1 cellular context compared by ENCODE assay signal in the genomic region with DNA sequence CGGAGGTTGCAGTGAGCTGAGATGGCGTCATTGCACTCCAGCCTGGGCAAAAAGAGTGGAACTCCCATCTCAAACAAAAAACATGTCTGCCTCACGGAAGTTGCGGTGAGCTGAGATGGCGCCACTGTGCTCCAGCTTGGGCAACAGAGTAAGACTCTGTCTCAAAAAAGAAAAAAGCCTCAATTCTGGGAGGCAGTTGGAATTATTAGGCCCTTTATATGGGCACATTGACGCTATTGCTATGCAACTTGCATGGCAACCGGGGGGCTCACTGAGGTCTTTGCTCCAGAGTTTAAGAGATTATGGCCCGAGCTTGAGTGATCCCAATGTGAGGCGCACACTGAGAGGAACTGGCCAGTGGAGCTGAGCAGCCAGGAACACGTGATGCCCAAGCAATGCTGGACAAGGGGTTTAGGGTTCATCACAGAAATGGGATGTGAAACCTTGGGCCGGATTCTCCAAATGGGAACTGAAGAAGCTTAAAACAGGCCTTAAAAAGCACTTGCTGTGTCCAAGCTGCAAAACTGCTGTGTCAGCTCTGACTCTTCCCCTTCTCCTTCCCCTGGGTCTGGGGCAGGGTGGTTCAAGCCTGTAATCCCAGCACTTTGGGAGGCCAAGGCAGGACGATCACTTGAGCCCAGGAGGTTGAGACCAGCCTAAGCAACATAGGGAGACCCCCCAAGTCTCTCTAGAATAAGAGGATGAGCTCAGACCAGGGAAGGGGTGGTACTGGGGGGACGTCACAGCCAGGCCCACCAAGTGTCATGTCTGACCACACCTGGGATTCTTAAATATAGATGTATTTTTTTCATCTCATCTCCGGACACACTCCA.
TF ChIP-seq lines count a peak whose summit lies in the region.

No MANE protein-coding gene starts in this region.

TF ChIP-seq in K562, 482 proteins besides CTCF, POLR2A, EP300 and RAD21 (continued from another document and continues in another):
- TF ChIP-seq PRMT5 (CRISPR knock-in tag; IDR thresholded peaks at IDR 0.05) = no peak
- TF ChIP-seq NCOA1 (IDR thresholded peaks at IDR 0.05; ENCODE audit: low read depth) = no peak
- TF ChIP-seq, protein P1, sequence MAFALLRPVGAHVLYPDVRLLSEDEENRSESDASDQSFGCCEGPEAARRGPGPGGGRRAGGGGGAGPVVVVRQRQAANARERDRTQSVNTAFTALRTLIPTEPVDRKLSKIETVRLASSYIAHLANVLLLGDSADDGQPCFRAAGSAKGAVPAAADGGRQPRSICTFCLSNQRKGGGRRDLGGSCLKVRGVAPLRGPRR (CRISPR knock-in tag; IDR thresholded peaks at IDR 0.05) = no peak
- TF ChIP-seq JUN (IDR thresholded peaks at IDR 0.05; ENCODE audit: borderline replicate concordance, low read depth, low read length) = no peak
- no peak for TF ChIP-seq JUN (CRISPR knock-in tag; IDR thresholded peaks at IDR 0.05; ENCODE audit: borderline replicate concordance)
- peak; percentile 42 for TF ChIP-seq TAF1 (IDR thresholded peaks at IDR 0.05; ENCODE audit: control insufficient read depth, extremely low read depth, insufficient read depth, low read length, severe bottlenecking)
- no peak for TF ChIP-seq SAFB (IDR thresholded peaks at IDR 0.05; ENCODE audit: borderline replicate concordance, low read depth, low read length)
- TF ChIP-seq ETV5 (CRISPR knock-in tag; IDR thresholded peaks at IDR 0.05; ENCODE audit: low read depth) = peak; percentile 51
- no peak for TF ChIP-seq ZNF668 (CRISPR knock-in tag; IDR thresholded peaks at IDR 0.05)
- no peak for TF ChIP-seq TCF7 (IDR thresholded peaks at IDR 0.05; ENCODE audit: borderline replicate concordance)
- no peak for TF ChIP-seq E2F3 (CRISPR knock-in tag; IDR thresholded peaks at IDR 0.05)
- TF ChIP-seq, protein P2, sequence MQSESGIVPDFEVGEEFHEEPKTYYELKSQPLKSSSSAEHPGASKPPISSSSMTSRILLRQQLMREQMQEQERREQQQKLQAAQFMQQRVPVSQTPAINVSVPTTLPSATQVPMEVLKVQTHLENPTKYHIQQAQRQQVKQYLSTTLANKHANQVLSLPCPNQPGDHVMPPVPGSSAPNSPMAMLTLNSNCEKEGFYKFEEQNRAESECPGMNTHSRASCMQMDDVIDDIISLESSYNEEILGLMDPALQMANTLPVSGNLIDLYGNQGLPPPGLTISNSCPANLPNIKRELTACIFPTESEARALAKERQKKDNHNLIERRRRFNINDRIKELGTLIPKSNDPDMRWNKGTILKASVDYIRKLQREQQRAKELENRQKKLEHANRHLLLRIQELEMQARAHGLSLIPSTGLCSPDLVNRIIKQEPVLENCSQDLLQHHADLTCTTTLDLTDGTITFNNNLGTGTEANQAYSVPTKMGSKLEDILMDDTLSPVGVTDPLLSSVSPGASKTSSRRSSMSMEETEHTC (IDR thresholded peaks at IDR 0.05) = peak; percentile 59; the same call in 1 of the 2 replicates
- no peak for TF ChIP-seq TAF7 (tag; IDR thresholded peaks at IDR 0.05)
- peak; percentile 54 for TF ChIP-seq GABPA (tag; conservative IDR thresholded peaks at IDR 0.05; ENCODE audit: low read depth)
- TF ChIP-seq, protein P3, sequence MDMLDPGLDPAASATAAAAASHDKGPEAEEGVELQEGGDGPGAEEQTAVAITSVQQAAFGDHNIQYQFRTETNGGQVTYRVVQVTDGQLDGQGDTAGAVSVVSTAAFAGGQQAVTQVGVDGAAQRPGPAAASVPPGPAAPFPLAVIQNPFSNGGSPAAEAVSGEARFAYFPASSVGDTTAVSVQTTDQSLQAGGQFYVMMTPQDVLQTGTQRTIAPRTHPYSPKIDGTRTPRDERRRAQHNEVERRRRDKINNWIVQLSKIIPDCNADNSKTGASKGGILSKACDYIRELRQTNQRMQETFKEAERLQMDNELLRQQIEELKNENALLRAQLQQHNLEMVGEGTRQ (CRISPR knock-in tag; IDR thresholded peaks at IDR 0.05) = peak; percentile 81
- TF ChIP-seq ARHGAP35 (IDR thresholded peaks at IDR 0.05; ENCODE audit: partially characterized antibody) = no peak
- no peak for TF ChIP-seq SLC30A9 (CRISPR knock-in tag; IDR thresholded peaks at IDR 0.05)
- 0 out of 2 replicates have a peak, but pooled peaks have one; percentile 24 for TF ChIP-seq ZNF586 (CRISPR knock-in tag; conservative IDR thresholded peaks at IDR 0.05)
- TF ChIP-seq, protein P4, sequence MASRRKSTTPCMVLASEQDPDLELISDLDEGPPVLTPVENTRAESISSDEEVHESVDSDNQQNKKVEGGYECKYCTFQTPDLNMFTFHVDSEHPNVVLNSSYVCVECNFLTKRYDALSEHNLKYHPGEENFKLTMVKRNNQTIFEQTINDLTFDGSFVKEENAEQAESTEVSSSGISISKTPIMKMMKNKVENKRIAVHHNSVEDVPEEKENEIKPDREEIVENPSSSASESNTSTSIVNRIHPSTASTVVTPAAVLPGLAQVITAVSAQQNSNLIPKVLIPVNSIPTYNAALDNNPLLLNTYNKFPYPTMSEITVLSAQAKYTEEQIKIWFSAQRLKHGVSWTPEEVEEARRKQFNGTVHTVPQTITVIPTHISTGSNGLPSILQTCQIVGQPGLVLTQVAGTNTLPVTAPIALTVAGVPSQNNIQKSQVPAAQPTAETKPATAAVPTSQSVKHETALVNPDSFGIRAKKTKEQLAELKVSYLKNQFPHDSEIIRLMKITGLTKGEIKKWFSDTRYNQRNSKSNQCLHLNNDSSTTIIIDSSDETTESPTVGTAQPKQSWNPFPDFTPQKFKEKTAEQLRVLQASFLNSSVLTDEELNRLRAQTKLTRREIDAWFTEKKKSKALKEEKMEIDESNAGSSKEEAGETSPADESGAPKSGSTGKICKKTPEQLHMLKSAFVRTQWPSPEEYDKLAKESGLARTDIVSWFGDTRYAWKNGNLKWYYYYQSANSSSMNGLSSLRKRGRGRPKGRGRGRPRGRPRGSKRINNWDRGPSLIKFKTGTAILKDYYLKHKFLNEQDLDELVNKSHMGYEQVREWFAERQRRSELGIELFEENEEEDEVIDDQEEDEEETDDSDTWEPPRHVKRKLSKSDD (conservative IDR thresholded peaks at IDR 0.05; ENCODE audit: low read length) = no peak
- peak; percentile 50 for TF ChIP-seq ETV1 (tag; conservative IDR thresholded peaks at IDR 0.05; ENCODE audit: low read depth)
- no peak for TF ChIP-seq ZNF785 (CRISPR knock-in tag; IDR thresholded peaks at IDR 0.05)
- peak; percentile 5; the same call in 1 of the 2 replicates for TF ChIP-seq ZNF696 (CRISPR knock-in tag; conservative IDR thresholded peaks at IDR 0.05)
- 0 out of 2 replicates have a peak, but pooled peaks have one; percentile 5 for TF ChIP-seq CTBP1 (IDR thresholded peaks at IDR 0.05; ENCODE audit: borderline replicate concordance)
- TF ChIP-seq, protein P5, sequence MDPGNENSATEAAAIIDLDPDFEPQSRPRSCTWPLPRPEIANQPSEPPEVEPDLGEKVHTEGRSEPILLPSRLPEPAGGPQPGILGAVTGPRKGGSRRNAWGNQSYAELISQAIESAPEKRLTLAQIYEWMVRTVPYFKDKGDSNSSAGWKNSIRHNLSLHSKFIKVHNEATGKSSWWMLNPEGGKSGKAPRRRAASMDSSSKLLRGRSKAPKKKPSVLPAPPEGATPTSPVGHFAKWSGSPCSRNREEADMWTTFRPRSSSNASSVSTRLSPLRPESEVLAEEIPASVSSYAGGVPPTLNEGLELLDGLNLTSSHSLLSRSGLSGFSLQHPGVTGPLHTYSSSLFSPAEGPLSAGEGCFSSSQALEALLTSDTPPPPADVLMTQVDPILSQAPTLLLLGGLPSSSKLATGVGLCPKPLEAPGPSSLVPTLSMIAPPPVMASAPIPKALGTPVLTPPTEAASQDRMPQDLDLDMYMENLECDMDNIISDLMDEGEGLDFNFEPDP (CRISPR knock-in tag; IDR thresholded peaks at IDR 0.05) = peak; percentile 82
- no peak for TF ChIP-seq ZFP36 (IDR thresholded peaks at IDR 0.05; ENCODE audit: low read depth, low read length, partially characterized antibody)
- no peak for TF ChIP-seq ETV6 (IDR thresholded peaks at IDR 0.05; ENCODE audit: borderline replicate concordance in 1 of 2, low read depth in 2 of 2, low read length in 1 of 2)
- TF ChIP-seq ETV6 (CRISPR knock-in tag; IDR thresholded peaks at IDR 0.05; ENCODE audit: borderline replicate concordance) = no peak
- TF ChIP-seq NFATC3 (IDR thresholded peaks at IDR 0.05) = peak; percentile 51; the same call in 1 of the 2 replicates
- TF ChIP-seq ZNF644 (tag; IDR thresholded peaks at IDR 0.05; ENCODE audit: low read depth) = no peak
- TF ChIP-seq L3MBTL2 (IDR thresholded peaks at IDR 0.05) = peak; percentile 56; the same call in 1 of the 2 replicates
- TF ChIP-seq, protein P6, sequence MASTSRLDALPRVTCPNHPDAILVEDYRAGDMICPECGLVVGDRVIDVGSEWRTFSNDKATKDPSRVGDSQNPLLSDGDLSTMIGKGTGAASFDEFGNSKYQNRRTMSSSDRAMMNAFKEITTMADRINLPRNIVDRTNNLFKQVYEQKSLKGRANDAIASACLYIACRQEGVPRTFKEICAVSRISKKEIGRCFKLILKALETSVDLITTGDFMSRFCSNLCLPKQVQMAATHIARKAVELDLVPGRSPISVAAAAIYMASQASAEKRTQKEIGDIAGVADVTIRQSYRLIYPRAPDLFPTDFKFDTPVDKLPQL (IDR thresholded peaks at IDR 0.05; ENCODE audit: extremely low read depth, insufficient read length) = no peak
- no peak for TF ChIP-seq SIX5 (IDR thresholded peaks at IDR 0.05; ENCODE audit: borderline replicate concordance in 1 of 2, insufficient read depth in 1 of 2, low read depth in 1 of 2, low read length in 2 of 2)
- no peak for TF ChIP-seq NEUROD1 (IDR thresholded peaks at IDR 0.05; ENCODE audit: borderline replicate concordance, low read depth, low read length, partially characterized antibody)
- TF ChIP-seq, protein P7, sequence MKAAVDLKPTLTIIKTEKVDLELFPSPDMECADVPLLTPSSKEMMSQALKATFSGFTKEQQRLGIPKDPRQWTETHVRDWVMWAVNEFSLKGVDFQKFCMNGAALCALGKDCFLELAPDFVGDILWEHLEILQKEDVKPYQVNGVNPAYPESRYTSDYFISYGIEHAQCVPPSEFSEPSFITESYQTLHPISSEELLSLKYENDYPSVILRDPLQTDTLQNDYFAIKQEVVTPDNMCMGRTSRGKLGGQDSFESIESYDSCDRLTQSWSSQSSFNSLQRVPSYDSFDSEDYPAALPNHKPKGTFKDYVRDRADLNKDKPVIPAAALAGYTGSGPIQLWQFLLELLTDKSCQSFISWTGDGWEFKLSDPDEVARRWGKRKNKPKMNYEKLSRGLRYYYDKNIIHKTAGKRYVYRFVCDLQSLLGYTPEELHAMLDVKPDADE (conservative IDR thresholded peaks at IDR 0.05; ENCODE audit: control insufficient read depth, low read depth, low read length) = no peak; the same call in 1 of the 2 replicates
- TF ChIP-seq SPI1 (IDR thresholded peaks at IDR 0.05; ENCODE audit: borderline replicate concordance, low read depth, low read length) = peak; percentile 56; the same call in 1 of the 2 replicates
- no peak for TF ChIP-seq RBM14 (IDR thresholded peaks at IDR 0.05; ENCODE audit: borderline replicate concordance, insufficient read depth, low read depth, low read length)
- TF ChIP-seq, protein P8, sequence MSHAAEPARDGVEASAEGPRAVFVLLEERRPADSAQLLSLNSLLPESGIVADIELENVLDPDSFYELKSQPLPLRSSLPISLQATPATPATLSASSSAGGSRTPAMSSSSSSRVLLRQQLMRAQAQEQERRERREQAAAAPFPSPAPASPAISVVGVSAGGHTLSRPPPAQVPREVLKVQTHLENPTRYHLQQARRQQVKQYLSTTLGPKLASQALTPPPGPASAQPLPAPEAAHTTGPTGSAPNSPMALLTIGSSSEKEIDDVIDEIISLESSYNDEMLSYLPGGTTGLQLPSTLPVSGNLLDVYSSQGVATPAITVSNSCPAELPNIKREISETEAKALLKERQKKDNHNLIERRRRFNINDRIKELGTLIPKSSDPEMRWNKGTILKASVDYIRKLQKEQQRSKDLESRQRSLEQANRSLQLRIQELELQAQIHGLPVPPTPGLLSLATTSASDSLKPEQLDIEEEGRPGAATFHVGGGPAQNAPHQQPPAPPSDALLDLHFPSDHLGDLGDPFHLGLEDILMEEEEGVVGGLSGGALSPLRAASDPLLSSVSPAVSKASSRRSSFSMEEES (CRISPR knock-in tag; IDR thresholded peaks at IDR 0.05) = peak; percentile 58
- TF ChIP-seq TCFL5 (CRISPR knock-in tag; conservative IDR thresholded peaks at IDR 0.05) = no peak
- TF ChIP-seq ATF1 (CRISPR knock-in tag; IDR thresholded peaks at IDR 0.05) = no peak
- TF ChIP-seq ATF1 (tag; IDR thresholded peaks at IDR 0.05) = peak; percentile 50
- TF ChIP-seq, protein P9, sequence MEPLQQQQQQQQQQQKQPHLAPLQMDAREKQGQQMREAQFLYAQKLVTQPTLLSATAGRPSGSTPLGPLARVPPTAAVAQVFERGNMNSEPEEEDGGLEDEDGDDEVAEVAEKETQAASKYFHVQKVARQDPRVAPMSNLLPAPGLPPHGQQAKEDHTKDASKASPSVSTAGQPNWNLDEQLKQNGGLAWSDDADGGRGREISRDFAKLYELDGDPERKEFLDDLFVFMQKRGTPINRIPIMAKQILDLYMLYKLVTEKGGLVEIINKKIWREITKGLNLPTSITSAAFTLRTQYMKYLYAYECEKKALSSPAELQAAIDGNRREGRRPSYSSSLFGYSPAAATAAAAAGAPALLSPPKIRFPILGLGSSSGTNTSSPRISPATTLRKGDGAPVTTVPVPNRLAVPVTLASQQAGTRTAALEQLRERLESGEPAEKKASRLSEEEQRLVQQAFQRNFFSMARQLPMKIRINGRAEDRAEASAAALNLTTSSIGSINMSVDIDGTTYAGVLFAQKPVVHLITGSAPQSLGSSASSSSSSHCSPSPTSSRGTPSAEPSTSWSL (CRISPR knock-in tag; IDR thresholded peaks at IDR 0.05; ENCODE audit: borderline replicate concordance) = no peak
- no peak for TF ChIP-seq CREBBP (IDR thresholded peaks at IDR 0.05; ENCODE audit: low read depth, low read length)
- TF ChIP-seq RNF2 (IDR thresholded peaks at IDR 0.05) = no peak; the same call in 1 of the 2 replicates
- no peak for TF ChIP-seq NR2C2 (CRISPR knock-in tag; IDR thresholded peaks at IDR 0.05)
- TF ChIP-seq NR2C2 (tag; IDR thresholded peaks at IDR 0.05) = no peak
- peak; percentile 4 for TF ChIP-seq ZNF174 (CRISPR knock-in tag; IDR thresholded peaks at IDR 0.05)
- TF ChIP-seq ZNF445 (CRISPR knock-in tag; IDR thresholded peaks at IDR 0.05; ENCODE audit: low read depth) = peak; percentile 81
- TF ChIP-seq, protein P10, sequence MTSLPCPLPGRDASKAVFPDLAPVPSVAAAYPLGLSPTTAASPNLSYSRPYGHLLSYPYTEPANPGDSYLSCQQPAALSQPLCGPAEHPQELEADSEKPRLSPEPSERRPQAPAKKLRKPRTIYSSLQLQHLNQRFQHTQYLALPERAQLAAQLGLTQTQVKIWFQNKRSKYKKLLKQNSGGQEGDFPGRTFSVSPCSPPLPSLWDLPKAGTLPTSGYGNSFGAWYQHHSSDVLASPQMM (CRISPR knock-in tag; IDR thresholded peaks at IDR 0.05) = peak; percentile 81; the same call in 1 of the 2 replicates
- no peak for TF ChIP-seq HMG20B (CRISPR knock-in tag; IDR thresholded peaks at IDR 0.05)
- no peak for TF ChIP-seq CHD1 (IDR thresholded peaks at IDR 0.05; ENCODE audit: low read length)
- peak; percentile 27; the same call in 1 of the 2 replicates for TF ChIP-seq ZNF324 (CRISPR knock-in tag; IDR thresholded peaks at IDR 0.05)
- TF ChIP-seq ZFP30 (CRISPR knock-in tag; IDR thresholded peaks at IDR 0.05; ENCODE audit: borderline replicate concordance) = 0 out of 2 replicates have a peak, but pooled peaks have one; percentile 62
